Comparison of ENCODE assay signal across 8 cellular contexts in the genomic region with DNA sequence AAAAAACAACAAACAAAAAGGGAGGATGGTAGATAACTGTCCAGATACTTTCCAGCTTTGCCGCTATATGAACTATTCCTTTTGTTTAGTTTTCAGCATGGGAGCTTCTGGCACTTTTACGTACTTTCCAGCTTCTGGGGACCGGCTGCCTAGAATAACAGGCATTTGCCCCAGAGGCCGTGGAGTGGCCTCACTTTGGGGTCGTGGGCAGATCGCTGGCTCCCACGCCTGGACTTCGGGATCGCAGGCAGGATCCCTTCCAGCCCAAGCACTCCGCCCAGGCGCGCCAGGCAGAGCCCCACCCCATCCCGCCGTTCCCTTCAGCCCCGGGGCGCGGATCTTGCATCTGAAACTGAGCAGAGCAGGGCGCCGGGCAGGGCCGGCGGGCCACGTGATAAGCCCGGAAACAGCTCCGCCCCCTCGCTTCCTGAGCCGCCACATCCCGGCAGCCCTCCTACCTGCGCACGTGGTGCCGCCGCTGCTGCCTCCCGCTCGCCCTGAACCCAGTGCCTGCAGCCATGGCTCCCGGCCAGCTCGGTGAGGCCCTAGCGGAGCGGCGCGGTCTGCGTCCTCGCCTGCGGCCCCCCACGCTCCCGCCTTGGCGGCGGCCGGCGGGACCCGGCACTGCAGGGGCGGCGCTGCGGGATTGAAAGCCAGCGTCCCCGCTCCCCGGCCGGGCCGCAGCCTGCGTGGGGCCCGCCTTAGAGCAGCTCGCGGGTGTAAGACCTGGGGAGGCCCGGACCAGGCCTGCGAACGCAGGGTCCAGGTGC. TPM values are rescaled to one million over a fixed set of nuclear protein-coding genes. Genes with fewer than 3 reads are reported as not detected.
DNase-seq lines count a peak whose midpoint lies in the region; ATAC-seq, FAIRE-seq and TF ChIP-seq lines count a peak whose summit lies in the region.

TSS of gene ATIC (plus strand) at position 435 of the 770 bp plus-strand sequence. CDS start at position 519, 84 bp downstream.

- H3K4me2 ChIP-seq in OCI-LY7 (ENCODE audit: low read length): peak within 1 kb of the TSS; percentile 95

- FAIRE-seq in D721Med (lab: Jason Lieb, UNC): no peak

- peak within 1 kb of the TSS; percentile 58 for H3K27ac ChIP-seq in OCI-LY7 (ENCODE audit: low read depth, low read length, poor library complexity, severe bottlenecking)

- H3K4me1 ChIP-seq in OCI-LY7 (ENCODE audit: insufficient read depth, low read length, poor library complexity, severe bottlenecking): peaks cover 22% of the 10 kb centered on the region
- H3K4me1 ChIP-seq in mononuclear cell (ENCODE audit: insufficient read depth, low read length): peaks cover 17% of the 10 kb centered on the region

- peak within 1 kb of the TSS; percentile 74; the same call in 1 of the 2 replicates for H2AFZ ChIP-seq in OCI-LY7 (ENCODE audit: low read length)

- TF ChIP-seq CTCF in D721Med (IDR thresholded peaks at IDR 0.05; ENCODE audit: insufficient read depth, missing control alignments) (no peak), OCI-LY7 (conservative IDR thresholded peaks at IDR 0.05; ENCODE audit: low read length) (no peak)

- no peaks in the 10 kb centered on the region for H4K20me1 ChIP-seq in OCI-LY7 (ENCODE audit: insufficient read depth, low read length)

- POLR2A ChIA-PET in OCI-LY7 (lab: Charles Lee): interaction anchor here (0.5 to 1.8 kb wide), 18 partner anchors 9 to 983 kb away, joined by 3 to 7 read pairs (median 4); no protein-coding TSS in a partner anchor

- H3K9me2 ChIP-seq in OCI-LY7 (ENCODE audit: insufficient read depth, low read length): no peaks in the 10 kb centered on the region

- CTCF ChIA-PET in OCI-LY7 (lab: Charles Lee; ENCODE audit: unreplicated experiment): no interaction called here

- H3K4me3 ChIP-seq in OCI-LY7 (ENCODE audit: low read depth, low read length, poor library complexity, severe bottlenecking) (peak within 1 kb of the TSS; percentile 88), mononuclear cell (ENCODE audit: low read length) (peak within 1 kb of the TSS; percentile 67)

- peaks cover 46% of the 10 kb centered on the region for H3K79me2 ChIP-seq in OCI-LY7 (ENCODE audit: insufficient read depth, low read depth, low read length)

- H3K36me3 ChIP-seq in OCI-LY7 (ENCODE audit: insufficient read depth, low read length): peaks cover 47% of the 10 kb centered on the region

- peak; percentile 98 for ATAC-seq in GM21526 (IDR thresholded peaks at IDR 0.05; ENCODE audit: low FRiP score, unreplicated experiment)

- no peaks in the 10 kb centered on the region for H3K27me3 ChIP-seq in mononuclear cell (ENCODE audit: insufficient read depth, low read length)

- DNase-seq in D721Med (ENCODE audit: insufficient read length, low spot score) (peak; percentile 51), HuH-7.5 (ENCODE audit: low spot score) (peak; percentile 80), OCI-LY7 (ENCODE audit: low spot score) (peak; percentile 94), activated T-cell treated with anti-CD3 and anti-CD28 coated beads for 24 hours (ENCODE audit: low read depth) (peak; percentile 87), epidermal melanocyte (ENCODE audit: insufficient read length, low spot score) (peak; percentile 71)
- DNase-seq in stimulated activated CD8-positive, alpha-beta memory T cell treated with anti-CD3 and anti-CD28 coated beads, Interleukin-4, amount 100 ng/mL, for 1 hour (ENCODE audit: low read depth in 2 of 2, low spot score in 1 of 2): peak; percentile 63 to 80

- BruUV-seq in OCI-LY7 (replicated peaks; lab: Mats Ljungman, UMichigan): no TSS peak

- intact Hi-C loops in OCI-LY7 (cut with micrococcal nuclease; ENCODE audit: unreplicated experiment): loop anchor here (2.0 to 10.0 kb wide), 3 partner anchors 503 to 700 kb away; partner anchors contain the start of genes BARD1 and MREG

- H3K9me3 ChIP-seq in OCI-LY7 (ENCODE audit: low read length) (no peaks in the 10 kb centered on the region), mononuclear cell (ENCODE audit: low read depth, low read length) (no peaks in the 10 kb centered on the region)

RNA-seq across cellular contexts. Expression of gene ATIC, which starts in this region (rescaled TPM):
- 60.8 and 66.6 TPM in 2 replicates for total RNA-seq in OCI-LY7 (2014; rRNA removed; shearing (Covaris generic))
- total RNA-seq in OCI-LY7 (2022) (224 and 225 TPM in 2 replicates), mononuclear cell (12.0 TPM)

Comparison
In these comparisons a context has a peak if more than half of its experiments do, and no peak if none do; other contexts are left out.
1. Peak in every context shown above with its lines: DNase-seq, ATAC-seq, H3K4me3 ChIP-seq and H3K27ac ChIP-seq.